ENCODE assay signal across 1 cellular context in the genomic region with DNA sequence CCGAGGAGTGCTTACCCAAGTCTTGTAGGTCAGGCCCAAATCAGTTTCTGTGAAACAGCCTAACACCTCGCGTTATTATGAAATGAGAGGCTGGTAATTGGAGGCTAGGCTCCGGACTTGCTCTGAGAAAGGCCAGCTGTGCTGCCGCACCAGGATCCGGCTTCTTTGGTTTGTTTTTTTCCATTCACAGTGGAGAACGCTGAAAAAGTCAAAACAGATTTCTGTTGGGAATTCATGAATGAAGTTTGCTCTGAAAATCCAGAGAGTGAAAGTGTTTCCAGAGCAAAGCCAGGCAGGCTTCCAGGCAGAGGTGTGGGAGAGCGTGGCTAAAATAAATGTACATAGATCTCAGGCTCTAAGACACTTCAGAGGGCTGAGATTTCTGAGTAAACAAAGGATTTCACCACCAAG.
TF ChIP-seq lines count a peak whose summit lies in the region.

No MANE protein-coding gene starts in this region.

TF ChIP-seq in IMR-90, 13 proteins besides CTCF, POLR2A, EP300 and RAD21:
- TF ChIP-seq SMC3 (IDR thresholded peaks at IDR 0.05; ENCODE audit: low read depth, low read length) = no peak
- TF ChIP-seq RFX5 (IDR thresholded peaks at IDR 0.05; ENCODE audit: low read depth, low read length) = no peak
- TF ChIP-seq BHLHE40 (IDR thresholded peaks at IDR 0.05; ENCODE audit: low read depth, low read length) = no peak
- TF ChIP-seq CEBPB (IDR thresholded peaks at IDR 0.05; ENCODE audit: low read depth, low read length) = no peak
- no peak for TF ChIP-seq NFE2L2 (IDR thresholded peaks at IDR 0.05; ENCODE audit: low read depth, low read length)
- no peak for TF ChIP-seq MAZ (IDR thresholded peaks at IDR 0.05; ENCODE audit: borderline replicate concordance, low read depth, low read length)
- TF ChIP-seq MAFK (IDR thresholded peaks at IDR 0.05; ENCODE audit: low read depth, low read length) = no peak
- no peak for TF ChIP-seq RCOR1 (IDR thresholded peaks at IDR 0.05; ENCODE audit: insufficient replicate concordance, low read length)
- no peak for TF ChIP-seq CHD1 (IDR thresholded peaks at IDR 0.05; ENCODE audit: low read depth, low read length)
- TF ChIP-seq MXI1 (IDR thresholded peaks at IDR 0.05; ENCODE audit: borderline replicate concordance, low read depth, low read length) = no peak
- TF ChIP-seq, protein P1, sequence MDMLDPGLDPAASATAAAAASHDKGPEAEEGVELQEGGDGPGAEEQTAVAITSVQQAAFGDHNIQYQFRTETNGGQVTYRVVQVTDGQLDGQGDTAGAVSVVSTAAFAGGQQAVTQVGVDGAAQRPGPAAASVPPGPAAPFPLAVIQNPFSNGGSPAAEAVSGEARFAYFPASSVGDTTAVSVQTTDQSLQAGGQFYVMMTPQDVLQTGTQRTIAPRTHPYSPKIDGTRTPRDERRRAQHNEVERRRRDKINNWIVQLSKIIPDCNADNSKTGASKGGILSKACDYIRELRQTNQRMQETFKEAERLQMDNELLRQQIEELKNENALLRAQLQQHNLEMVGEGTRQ (IDR thresholded peaks at IDR 0.05; ENCODE audit: low read depth, low read length) = no peak
- TF ChIP-seq FOS (IDR thresholded peaks at IDR 0.05; ENCODE audit: low read depth, low read length) = no peak
- TF ChIP-seq ELK1 (IDR thresholded peaks at IDR 0.05; ENCODE audit: borderline replicate concordance, low read depth, low read length) = no peak
